In genomic region chr9:134041649-134041962, GRCh38 we compare ENCODE assay signal across 1 cellular context.
TF ChIP-seq lines count a peak whose summit lies in the region.

No MANE protein-coding gene starts in this region.

TF ChIP-seq in HepG2, 621 proteins besides CTCF, POLR2A, EP300 and RAD21:
- TF ChIP-seq AGO2 (optimal IDR thresholded peaks at IDR 0.05; ENCODE audit: low read depth, low read length) (peak; percentile 82), PPARG (CRISPR knock-in tag; conservative IDR thresholded peaks at IDR 0.05) (no peak)
